25 cellular contexts compared by ENCODE assay signal in genomic region chr1:248802454-248802853, GRCh38. TPM values are rescaled to one million over a fixed set of nuclear protein-coding genes. Genes with fewer than 3 reads are reported as not detected.
"Had no signal": no experiment of that assay in that cellular context is flagged by ENCODE, and none has a peak within 500 bp of the region (broad histone marks: within the 10 kb centered on the region; RNA-seq: fewer than 3 reads in every experiment).

No MANE protein-coding gene starts in this region.

- DNase-seq: activated B cell treated with CpG ODN at 0.5 μM for 24 hours; activated CD4-positive, alpha-beta T cell treated with anti-CD3 and anti-CD28 coated beads for 1 hour; activated CD4-positive, alpha-beta T cell treated with anti-CD3 and anti-CD28 coated beads, Interleukin-2, amount 10 ng/mL, durations not matched to agents 24 days and 14 days; activated CD4-positive, alpha-beta T cell treated with anti-CD3 and anti-CD28 coated beads, Interleukin-2, amount 50 U/mL, for 48 hours; activated gamma-delta T cell; activated naive CD4-positive, alpha-beta T cell treated with anti-CD3 and anti-CD28 coated beads, Interleukin-2, amount 10 ng/mL, durations not matched to agents 7 days and 5 days; activated naive CD8-positive, alpha-beta T cell treated with anti-CD3 and anti-CD28 coated beads for 36 hours; activated T-cell treated with anti-CD3 and anti-CD28 coated beads for 4 hours; activated T-cell treated with anti-CD3 and anti-CD28 coated beads, Interleukin-2, amount 50 U/mL, for 48 hours; brain microvascular endothelial cell; MG63; NCI-H1105; NCI-H1436; NCI-H1694 treated with DMSO at 0.1 percent for 48 hours; NCI-H2029 treated with DMSO at 0.1 percent for 48 hours; NCI-H510A treated with DMSO at 0.1 percent for 48 hours; NCI-H69; NK-92 treated with Interleukin-12 subunit alpha and Interleukin-12 subunit beta, amount 100 ng/mL, for 24 hours; OCI-M1; SHP77 treated with DMSO at 0.1 percent for 48 hours; T-helper 17 cell; T-helper 9 cell had no signal

- H3K36me3 ChIP-seq: brain microvascular endothelial cell, cardiac muscle cell, MG63 had no signal

- H3K27ac ChIP-seq: brain microvascular endothelial cell, cardiac muscle cell, KMS-11 had no signal

- ATAC-seq: activated T-helper 17 cell treated with anti-CD3 and anti-CD28 coated beads, Interleukin-2, amount 50 U/mL, for 72 hours; T-helper 17 cell had no signal

- H3K9me3 ChIP-seq: MG63 had no signal

- H3K27me3 ChIP-seq: brain microvascular endothelial cell, cardiac muscle cell, MG63 had no signal

- H3K9ac ChIP-seq: KMS-11 had no signal

- H3K4me3 ChIP-seq: cardiac muscle cell, MG63 had no signal

RNA-seq across cellular contexts. Expression of gene LYPD8, which starts 46.9 kb away (rescaled TPM):
- total RNA-seq: activated B cell treated with CpG ODN at 0.5 μM for 24 hours; activated CD4-positive, alpha-beta T cell treated with anti-CD3 and anti-CD28 coated beads, Interleukin-2, amount 10 ng/mL, durations not matched to agents 24 days and 14 days; activated naive CD8-positive, alpha-beta T cell treated with anti-CD3 and anti-CD28 coated beads for 36 hours; activated T-helper 17 cell treated with anti-CD3 and anti-CD28 coated beads, Interleukin-2, amount 50 U/mL, for 72 hours; cardiac muscle cell; T-helper 17 cell had no signal
